In genomic region chr6:15431762-15432495, GRCh38 we compare ENCODE assay signal across 1 cellular context.
TF ChIP-seq lines count a peak whose summit lies in the region.

No MANE protein-coding gene starts in this region.

TF ChIP-seq in HepG2, 621 proteins besides CTCF, POLR2A, EP300 and RAD21 (continued from another document and continues in another):
- TF ChIP-seq ZBTB49 (CRISPR knock-in tag; IDR thresholded peaks at IDR 0.05; ENCODE audit: borderline replicate concordance) (no peak), ZNF816 (CRISPR knock-in tag; IDR thresholded peaks at IDR 0.05; ENCODE audit: borderline replicate concordance) (no peak), HMG20A (CRISPR knock-in tag; IDR thresholded peaks at IDR 0.05; ENCODE audit: borderline replicate concordance) (peak; percentile 60; the same call in 1 of the 2 replicates), ZBTB39 (CRISPR knock-in tag; IDR thresholded peaks at IDR 0.05) (no peak), ZBTB8A (CRISPR knock-in tag; IDR thresholded peaks at IDR 0.05; ENCODE audit: borderline replicate concordance, low read depth) (no peak), SAFB2 (CRISPR knock-in tag; IDR thresholded peaks at IDR 0.05; ENCODE audit: borderline replicate concordance, low read depth) (no peak), KDM4B (CRISPR knock-in tag; IDR thresholded peaks at IDR 0.05) (no peak), NR2F6 (IDR thresholded peaks at IDR 0.05) (no peak), NR2F6 (CRISPR knock-in tag; IDR thresholded peaks at IDR 0.05) (0 out of 2 replicates have a peak, but pooled peaks have one; percentile 15), RXRA (CRISPR knock-in tag; IDR thresholded peaks at IDR 0.05) (no peak; the same call in 1 of the 2 replicates), ZNF709 (CRISPR knock-in tag; IDR thresholded peaks at IDR 0.05) (no peak), ZNF280B (CRISPR knock-in tag; IDR thresholded peaks at IDR 0.05; ENCODE audit: borderline replicate concordance) (no peak), MTF2 (CRISPR knock-in tag; IDR thresholded peaks at IDR 0.05; ENCODE audit: borderline replicate concordance) (no peak), TGIF2 (CRISPR knock-in tag; IDR thresholded peaks at IDR 0.05) (no peak), ZNF674 (CRISPR knock-in tag; IDR thresholded peaks at IDR 0.05; ENCODE audit: low read depth) (no peak), ZC3H4 (CRISPR knock-in tag; IDR thresholded peaks at IDR 0.05; ENCODE audit: borderline replicate concordance) (no peak), HNRNPUL1 (IDR thresholded peaks at IDR 0.05; ENCODE audit: low read depth, low read length) (no peak), GRHL1 (CRISPR knock-in tag; conservative IDR thresholded peaks at IDR 0.05) (no peak), TMF1 (CRISPR knock-in tag; IDR thresholded peaks at IDR 0.05; ENCODE audit: low read depth) (no peak), ZNF335 (CRISPR knock-in tag; IDR thresholded peaks at IDR 0.05) (no peak), ATF2 (CRISPR knock-in tag; IDR thresholded peaks at IDR 0.05) (no peak), E2F1 (CRISPR knock-in tag; IDR thresholded peaks at IDR 0.05) (no peak), ZHX1 (CRISPR knock-in tag; IDR thresholded peaks at IDR 0.05; ENCODE audit: low read depth) (no peak), TRIM22 (IDR thresholded peaks at IDR 0.05) (no peak), ZNF577 (CRISPR knock-in tag; IDR thresholded peaks at IDR 0.05; ENCODE audit: borderline replicate concordance, low read depth) (no peak), ZNF136 (CRISPR knock-in tag; IDR thresholded peaks at IDR 0.05; ENCODE audit: low read depth) (no peak), THYN1 (CRISPR knock-in tag; IDR thresholded peaks at IDR 0.05; ENCODE audit: borderline replicate concordance, low read depth) (no peak), LBX2 (CRISPR knock-in tag; IDR thresholded peaks at IDR 0.05; ENCODE audit: borderline replicate concordance) (no peak), SYNCRIP (IDR thresholded peaks at IDR 0.05; ENCODE audit: insufficient read depth, low read depth, low read length) (no peak), CBX5 (CRISPR knock-in tag; IDR thresholded peaks at IDR 0.05; ENCODE audit: borderline replicate concordance) (peak; percentile 33; the same call in 1 of the 2 replicates), ZNF761 (CRISPR knock-in tag; conservative IDR thresholded peaks at IDR 0.05) (no peak), PBX2 (CRISPR knock-in tag; IDR thresholded peaks at IDR 0.05) (no peak), PAWR (CRISPR knock-in tag; IDR thresholded peaks at IDR 0.05; ENCODE audit: borderline replicate concordance) (no peak), ZNF331 (CRISPR knock-in tag; IDR thresholded peaks at IDR 0.05) (peak; percentile 46; the same call in 1 of the 2 replicates), ZNF3 (CRISPR knock-in tag; IDR thresholded peaks at IDR 0.05) (no peak), U2AF2 (IDR thresholded peaks at IDR 0.05; ENCODE audit: low read depth, low read length) (no peak), MAFG (CRISPR knock-in tag; IDR thresholded peaks at IDR 0.05) (no peak), ZNF720 (CRISPR knock-in tag; IDR thresholded peaks at IDR 0.05) (no peak), ZNF83 (CRISPR knock-in tag; IDR thresholded peaks at IDR 0.05; ENCODE audit: borderline replicate concordance) (no peak), HBP1 (CRISPR knock-in tag; IDR thresholded peaks at IDR 0.05; ENCODE audit: low read depth) (no peak), RFX1 (IDR thresholded peaks at IDR 0.05) (no peak), TFAP4 (IDR thresholded peaks at IDR 0.05; ENCODE audit: borderline replicate concordance, low read depth) (no peak), FOSL2 (CRISPR knock-in tag; IDR thresholded peaks at IDR 0.05) (peak; percentile 38; the same call in 1 of the 2 replicates), FOXC1 (CRISPR knock-in tag; IDR thresholded peaks at IDR 0.05; ENCODE audit: borderline replicate concordance) (no peak), PAF1 (CRISPR knock-in tag; IDR thresholded peaks at IDR 0.05) (no peak)
